24 cellular contexts compared by ENCODE assay signal in the genomic region with DNA sequence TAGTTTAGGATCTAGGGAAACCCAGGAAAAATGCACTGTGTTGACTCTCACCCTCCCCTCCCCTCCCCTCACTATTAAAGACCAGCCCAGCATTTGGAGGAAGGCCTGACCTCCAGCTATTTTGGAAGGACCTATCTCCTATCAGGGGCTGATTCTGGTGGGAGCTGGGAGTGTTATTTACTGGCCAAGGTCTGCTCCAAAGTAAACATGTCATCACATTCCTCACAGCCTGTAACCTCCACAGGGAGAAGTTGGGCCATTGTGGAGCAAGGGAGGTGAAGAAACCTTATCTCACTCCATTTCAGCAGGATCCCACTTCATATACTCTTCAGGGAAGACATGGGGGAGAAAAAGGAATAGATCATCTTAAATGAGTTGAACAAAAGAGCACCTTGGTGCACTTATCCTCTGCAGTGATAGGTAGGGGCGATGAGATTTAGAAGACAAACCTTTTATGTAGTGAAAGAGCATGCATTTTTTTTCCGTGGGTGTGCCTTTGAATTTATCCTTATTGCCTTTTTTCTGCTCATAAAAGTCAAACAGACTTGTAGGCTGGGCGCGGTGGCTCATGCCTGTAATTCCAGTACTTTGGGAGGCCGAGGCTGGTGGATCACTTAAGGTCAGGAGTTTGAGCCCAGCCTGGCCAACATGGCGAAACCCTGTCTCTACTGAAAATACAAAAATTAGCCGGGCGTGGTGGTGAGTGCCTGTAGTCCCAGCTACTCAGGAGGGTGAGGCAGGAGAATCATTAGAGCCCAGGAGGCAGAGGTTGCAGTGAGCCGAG. TPM values are rescaled to one million over a fixed set of nuclear protein-coding genes. Genes with fewer than 3 reads are reported as not detected.
DNase-seq lines count a peak whose midpoint lies in the region; ATAC-seq and TF ChIP-seq lines count a peak whose summit lies in the region.
"Had no signal": no experiment of that assay in that cellular context is flagged by ENCODE, and none has a peak within 500 bp of the region (broad histone marks: within the 10 kb centered on the region; RNA-seq: fewer than 3 reads in every experiment).

No MANE protein-coding gene starts in this region.

- BruUV-seq in PC-3 (replicated peaks; lab: Mats Ljungman, UMichigan) (no TSS peak), MCF 10A (replicated peaks; lab: Mats Ljungman, UMichigan) (no TSS peak)

- H3K79me2 ChIP-seq in GM23338 (replicated peaks; ENCODE audit: insufficient read depth) = no peaks in the 10 kb centered on the region
- H3K79me2 ChIP-seq in PC-3 (ENCODE audit: low read length) = no peaks in the 10 kb centered on the region

- no peak overlapping the region for H3K4me2 ChIP-seq in GM23338
- H3K4me2 ChIP-seq in PC-3 (ENCODE audit: low read length) = no peak overlapping the region
- H3K4me2 ChIP-seq: BLaER1 treated with 17β-estradiol and CSF1 and Interleukin-3, amounts not matched to agents 10 nM and 100 nM had no signal

- no peaks in the 10 kb centered on the region for H3K36me3 Mint-ChIP-seq in GM23338 (ENCODE audit: low read depth)
- no peaks in the 10 kb centered on the region for H3K36me3 Mint-ChIP-seq in nephron progenitor cell (ENCODE audit: low read depth)
- no peaks in the 10 kb centered on the region for H3K36me3 Mint-ChIP-seq in MCF 10A (ENCODE audit: insufficient read depth, unreplicated experiment)
- H3K36me3 Mint-ChIP-seq in activated CD4-positive, alpha-beta T cell treated with anti-CD3 and anti-CD28 coated beads for 36 hours (ENCODE audit: low read depth) = no peaks in the 10 kb centered on the region
- H3K36me3 Mint-ChIP-seq: T-cell had no signal

- peak overlapping the region; percentile 80; the same call in 1 of the 2 replicates for H2AFZ ChIP-seq in GM23338
- peak overlapping the region; percentile 44; the same call in 1 of the 2 replicates for H2AFZ ChIP-seq in PC-3 (ENCODE audit: low read length)

- H3K27ac Mint-ChIP-seq in GM23338 (no peak overlapping the region), nephron progenitor cell (peak overlapping the region; percentile 96), MCF 10A (ENCODE audit: low read depth, unreplicated experiment) (no peak overlapping the region)
- H3K27ac Mint-ChIP-seq in activated CD4-positive, alpha-beta T cell treated with anti-CD3 and anti-CD28 coated beads for 36 hours = no peak overlapping the region
- H3K27ac Mint-ChIP-seq: naive B cell, T-cell had no signal

- no peaks in the 10 kb centered on the region for H3K4me1 ChIP-seq in GM23338 (ENCODE audit: insufficient read depth)
- peaks cover 26% of the 10 kb centered on the region for H3K4me1 ChIP-seq in PC-3 (ENCODE audit: insufficient read depth, low read length)
- H3K4me1 ChIP-seq: adrenal gland; BLaER1 treated with 17β-estradiol and CSF1 and Interleukin-3, amounts not matched to agents 10 nM and 100 nM had no signal

- H3K9me3 Mint-ChIP-seq in GM23338 = no peaks in the 10 kb centered on the region
- no peaks in the 10 kb centered on the region for H3K9me3 Mint-ChIP-seq in nephron progenitor cell
- no peaks in the 10 kb centered on the region for H3K9me3 Mint-ChIP-seq in MCF 10A (ENCODE audit: unreplicated experiment)
- H3K9me3 Mint-ChIP-seq in activated CD4-positive, alpha-beta T cell treated with anti-CD3 and anti-CD28 coated beads for 36 hours (ENCODE audit: low read depth) = no peaks in the 10 kb centered on the region
- H3K9me3 Mint-ChIP-seq: activated T-cell treated with anti-CD3 and anti-CD28 coated beads, Interleukin-2, amount 50 U/mL, for 4 hours; H9; naive B cell; T-cell had no signal

- CTCF ChIA-PET in PC-3 (lab: Charles Lee) = interaction anchor here (0.6 kb wide), 1 partner anchor 578 kb away, joined by 3 read pairs; no protein-coding TSS in a partner anchor
- CTCF ChIA-PET in MCF 10A (lab: Yijun Ruan, JAX) = interaction anchor here (1.1 to 1.6 kb wide), 2 partner anchors 13 to 27 kb away, joined by 4 to 6 read pairs; no protein-coding TSS in a partner anchor
- CTCF ChIA-PET in activated CD4-positive, alpha-beta T cell treated with anti-CD3 and anti-CD28 coated beads for 36 hours (lab: Charles Lee) = interaction anchor here (0.9 kb wide), 1 partner anchor 15 kb away, joined by 3 read pairs; no protein-coding TSS in a partner anchor

- no peaks in the 10 kb centered on the region for H3K36me3 ChIP-seq in GM23338 (ENCODE audit: insufficient read depth)
- no peaks in the 10 kb centered on the region for H3K36me3 ChIP-seq in PC-3 (ENCODE audit: low read depth, low read length)
- H3K36me3 ChIP-seq: adrenal gland; BLaER1 treated with 17β-estradiol and CSF1 and Interleukin-3, amounts not matched to agents 10 nM and 100 nM; heart right ventricle; sigmoid colon had no signal

- H3K4me3 Mint-ChIP-seq in GM23338 (no peak overlapping the region), nephron progenitor cell (no peak overlapping the region), MCF 10A (ENCODE audit: unreplicated experiment) (no peak overlapping the region)
- H3K4me3 Mint-ChIP-seq in activated CD4-positive, alpha-beta T cell treated with anti-CD3 and anti-CD28 coated beads for 36 hours = no peak overlapping the region
- H3K4me3 Mint-ChIP-seq: activated T-cell treated with anti-CD3 and anti-CD28 coated beads, Interleukin-2, amount 50 U/mL, for 4 hours; H9; T-cell had no signal

- H3K27ac ChIP-seq in GM23338 (ENCODE audit: low read depth) = no peak overlapping the region
- H3K27ac ChIP-seq in PC-3 (ENCODE audit: low read length) = no peak overlapping the region
- H3K27ac ChIP-seq: adrenal gland; BLaER1 treated with 17β-estradiol and CSF1 and Interleukin-3, amounts not matched to agents 10 nM and 100 nM; heart right ventricle; sigmoid colon had no signal

- intact Hi-C loops in PC-3 (cut with micrococcal nuclease) = no loop called here
- intact Hi-C loops in MCF 10A (cut with micrococcal nuclease) = no loop called here
- intact Hi-C loops in activated CD4-positive, alpha-beta T cell treated with anti-CD3 and anti-CD28 coated beads for 36 hours (cut with DNase I, micrococcal nuclease) = no loop called here

- POLR2A ChIA-PET in PC-3 (lab: Charles Lee; ENCODE audit: unreplicated experiment) = interaction anchor here (0.6 kb wide), 1 partner anchor 81 kb away, joined by 3 read pairs; no protein-coding TSS in a partner anchor
- POLR2A ChIA-PET in MCF 10A (lab: Yijun Ruan, JAX) = interaction anchor here (0.8 kb wide), 1 partner anchor 24 kb away, joined by 3 read pairs; no protein-coding TSS in a partner anchor
- POLR2A ChIA-PET in activated CD4-positive, alpha-beta T cell treated with anti-CD3 and anti-CD28 coated beads for 36 hours (lab: Charles Lee) = interaction anchor here (0.6 to 0.7 kb wide), 2 partner anchors 71 to 199 kb away, joined by 10 to 17 read pairs; no protein-coding TSS in a partner anchor

- DNase-seq in GM23338 (ENCODE audit: low spot score) (no peak), PC-3 (no peak), iPS-NIHi11 (ENCODE audit: low spot score) (peak; percentile 20), nephron progenitor cell (no peak), MCF 10A (ENCODE audit: unreplicated experiment) (no peak), hepatic stellate cell (ENCODE audit: low spot score) (no peak), NCI-H526 (lab: John Stamatoyannopoulos, UW) (no peak)
- no peak for DNase-seq in activated CD4-positive, alpha-beta T cell treated with anti-CD3 and anti-CD28 coated beads for 36 hours
- DNase-seq: activated CD4-positive, alpha-beta T cell treated with anti-CD3 and anti-CD28 coated beads for 4 hours; activated naive CD4-positive, alpha-beta T cell; activated T-cell treated with anti-CD3 and anti-CD28 coated beads, Interleukin-2, amount 50 U/mL, for 4 hours; adrenal gland; Calu3; dermis blood vessel endothelial cell; H9; heart right ventricle; naive B cell; NCI-H1694; NCI-H774; SHP77 treated with DMSO at 0.1 percent for 48 hours; sigmoid colon; T-cell had no signal

- H3K27me3 ChIP-seq in GM23338 (ENCODE audit: insufficient read depth) = no peaks in the 10 kb centered on the region
- no peaks in the 10 kb centered on the region for H3K27me3 ChIP-seq in PC-3 (ENCODE audit: low read length)
- H3K27me3 ChIP-seq: adrenal gland; BLaER1 treated with 17β-estradiol and CSF1 and Interleukin-3, amounts not matched to agents 10 nM and 100 nM; heart right ventricle; sigmoid colon had no signal

- TF ChIP-seq CTCF in GM23338 (conservative IDR thresholded peaks at IDR 0.05; ENCODE audit: low read depth in 2 of 2) (no peak), PC-3 (conservative IDR thresholded peaks at IDR 0.05; ENCODE audit: low read depth, low read length) (no peak), nephron progenitor cell (IDR thresholded peaks at IDR 0.05) (no peak), MCF 10A (IDR thresholded peaks at IDR 0.05; ENCODE audit: unreplicated experiment) (no peak)

- H4K20me1 ChIP-seq in GM23338 (replicated peaks; ENCODE audit: insufficient read depth) (no peaks in the 10 kb centered on the region), PC-3 (ENCODE audit: low read length) (no peaks in the 10 kb centered on the region)
- H4K20me1 ChIP-seq: BLaER1 treated with 17β-estradiol and CSF1 and Interleukin-3, amounts not matched to agents 10 nM and 100 nM had no signal

- H3K27me3 Mint-ChIP-seq in GM23338 (ENCODE audit: insufficient read depth, low read depth, poor library complexity) (peaks cover 8% of the 10 kb centered on the region), nephron progenitor cell (ENCODE audit: low read depth, poor library complexity) (peaks cover 7% of the 10 kb centered on the region), MCF 10A (ENCODE audit: insufficient read depth, unreplicated experiment) (no peaks in the 10 kb centered on the region)
- no peaks in the 10 kb centered on the region for H3K27me3 Mint-ChIP-seq in activated CD4-positive, alpha-beta T cell treated with anti-CD3 and anti-CD28 coated beads for 36 hours
- H3K27me3 Mint-ChIP-seq: T-cell had no signal

- no peaks in the 10 kb centered on the region for H3K9me3 ChIP-seq in PC-3 (ENCODE audit: low read length)
- H3K9me3 ChIP-seq: adrenal gland; BLaER1 treated with 17β-estradiol and CSF1 and Interleukin-3, amounts not matched to agents 10 nM and 100 nM; heart right ventricle; sigmoid colon had no signal

- H3F3A ChIP-seq in GM23338 (replicated peaks; ENCODE audit: low read depth) = no peaks in the 10 kb centered on the region
- no peaks in the 10 kb centered on the region for H3F3A ChIP-seq in PC-3 (ENCODE audit: low read length, unreplicated experiment)

- H3K9me2 ChIP-seq in GM23338 (ENCODE audit: insufficient read depth) (no peaks in the 10 kb centered on the region), PC-3 (replicated peaks; ENCODE audit: low read length) (no peaks in the 10 kb centered on the region)

- no peak; the same call in 2 of the 3 replicates for ATAC-seq in GM23338
- no peak; the same call in 1 of the 2 replicates for ATAC-seq in PC-3
- no peak for ATAC-seq in activated CD4-positive, alpha-beta T cell treated with anti-CD3 and anti-CD28 coated beads for 36 hours
- ATAC-seq: activated T-cell treated with anti-CD3 and anti-CD28 coated beads, Interleukin-2, amount 50 U/mL, for 4 hours; T-cell had no signal

- H3K4me1 Mint-ChIP-seq in GM23338 = no peaks in the 10 kb centered on the region
- H3K4me1 Mint-ChIP-seq in nephron progenitor cell = peaks cover 25% of the 10 kb centered on the region
- H3K4me1 Mint-ChIP-seq in MCF 10A (ENCODE audit: insufficient read depth, unreplicated experiment) = peaks cover 9% of the 10 kb centered on the region
- H3K4me1 Mint-ChIP-seq in activated CD4-positive, alpha-beta T cell treated with anti-CD3 and anti-CD28 coated beads for 36 hours = no peaks in the 10 kb centered on the region
- H3K4me1 Mint-ChIP-seq: naive B cell, T-cell had no signal

- no peak overlapping the region for H3K9ac ChIP-seq in PC-3 (ENCODE audit: low read length)
- H3K9ac ChIP-seq: BLaER1 treated with 17β-estradiol and CSF1 and Interleukin-3, amounts not matched to agents 10 nM and 100 nM had no signal

- no peak overlapping the region for H3K4me3 ChIP-seq in GM23338
- no peak overlapping the region for H3K4me3 ChIP-seq in PC-3 (ENCODE audit: low read length)
- H3K4me3 ChIP-seq: adrenal gland; BLaER1 treated with 17β-estradiol and CSF1 and Interleukin-3, amounts not matched to agents 10 nM and 100 nM; heart right ventricle; lung; sigmoid colon had no signal

RNA-seq across cellular contexts. Expression of gene FLNB, which starts 15.6 kb away (rescaled TPM):
- 155 and 179 TPM in 2 replicates for total RNA-seq in GM23338 (2014; rRNA removed; shearing (Covaris generic))
- 36.5 and 39.7 TPM in 2 replicates for polyA plus RNA-seq in GM23338 (2016; fragmentation: Nextera tagmentation; extraction: Ambion mirVana)
- 505 and 546 TPM in 2 replicates for total RNA-seq in PC-3 (2014; rRNA removed)
- 580 and 593 TPM in 2 replicates for total RNA-seq in MCF 10A (2022)
- total RNA-seq in activated CD4-positive, alpha-beta T cell treated with anti-CD3 and anti-CD28 coated beads for 36 hours = 10 to 100 TPM; 25.4 to 29.1 TPM
